Comparison of ENCODE assay signal across 8 cellular contexts in genomic region chr6:128519931-128520435, GRCh38. TPM values are rescaled to one million over a fixed set of nuclear protein-coding genes. Genes with fewer than 3 reads are reported as not detected.
DNase-seq lines count a peak whose midpoint lies in the region; ATAC-seq and TF ChIP-seq lines count a peak whose summit lies in the region.

No MANE protein-coding gene starts in this region.

- H4K20me1 ChIP-seq in DOHH2 (ENCODE audit: control insufficient read depth, insufficient read depth, low read depth, low read length) = no peaks in the 10 kb centered on the region
- H4K20me1 ChIP-seq in MM.1S (ENCODE audit: insufficient read depth, low read length) = no peaks in the 10 kb centered on the region

- no peaks in the 10 kb centered on the region for H3K9me2 ChIP-seq in DOHH2 (replicated peaks; ENCODE audit: control insufficient read depth, low read length)
- no peaks in the 10 kb centered on the region for H3K9me2 ChIP-seq in MM.1S (replicated peaks; ENCODE audit: insufficient read depth, low read length)

- H3K9me3 Mint-ChIP-seq in nephron = no peaks in the 10 kb centered on the region

- H3K4me1 Mint-ChIP-seq in nephron = peaks cover 35% of the 10 kb centered on the region

- peak; percentile 26 for ATAC-seq in GM21737 (IDR thresholded peaks at IDR 0.05; ENCODE audit: unreplicated experiment)

- no peaks in the 10 kb centered on the region for H3K9me3 ChIP-seq in DOHH2 (ENCODE audit: control insufficient read depth, insufficient read depth, low read length)
- H3K9me3 ChIP-seq in MM.1S (replicated peaks; ENCODE audit: insufficient read depth, low read length) = no peaks in the 10 kb centered on the region

- TF ChIP-seq CTCF in DOHH2 (IDR thresholded peaks at IDR 0.05; ENCODE audit: low read depth, low read length, poor library complexity, severe bottlenecking) (no peak), MM.1S (IDR thresholded peaks at IDR 0.05; ENCODE audit: low read length) (no peak), nephron (IDR thresholded peaks at IDR 0.05; ENCODE audit: unreplicated experiment in 3 of 3) (no peak)

- H3F3A ChIP-seq in DOHH2 (ENCODE audit: control insufficient read depth, insufficient read depth) (no peaks in the 10 kb centered on the region), MM.1S (ENCODE audit: insufficient read depth, low read length) (0 out of 2 replicates have a peak, but pooled peaks cover 2% of the 10 kb centered on the region)

- H3K27me3 ChIP-seq in DOHH2 (ENCODE audit: control insufficient read depth, low read length) (peaks cover 6% of the 10 kb centered on the region), MM.1S (replicated peaks; ENCODE audit: insufficient read depth, low read length) (no peaks in the 10 kb centered on the region)

- H3K4me2 ChIP-seq in DOHH2 (ENCODE audit: low read length) (peak overlapping the region; percentile 24; the same call in 1 of the 2 replicates), MM.1S (ENCODE audit: low read depth, low read length) (peak overlapping the region; percentile 79)

- peak overlapping the region; percentile 96 to 97 (median 96) for H3K4me3 Mint-ChIP-seq in nephron

- no peaks in the 10 kb centered on the region for H3K4me1 ChIP-seq in DOHH2 (ENCODE audit: control insufficient read depth, low read length)
- peaks cover 5% of the 10 kb centered on the region; the same call in 1 of the 2 replicates for H3K4me1 ChIP-seq in MM.1S (ENCODE audit: low read length)

- H3K27ac Mint-ChIP-seq in nephron = peak overlapping the region; percentile 97 to 100 (median 99)

- no peak overlapping the region for H3K4me3 ChIP-seq in DOHH2 (ENCODE audit: low read length)
- H3K4me3 ChIP-seq in MM.1S (ENCODE audit: low read length) = peak overlapping the region; percentile 98

- H3K27ac ChIP-seq in DOHH2 (ENCODE audit: low read depth, low read length) (no peak overlapping the region), MM.1S (ENCODE audit: low read length) (peak overlapping the region; percentile 82), temporal lobe (ENCODE audit: low read depth, low read length) (peak overlapping the region; percentile 90)

- peaks cover 12% of the 10 kb centered on the region for H3K27me3 Mint-ChIP-seq in nephron (ENCODE audit: low read depth)

- H3K9ac ChIP-seq in MM.1S (ENCODE audit: low read length) = peak overlapping the region; percentile 93

- H2AFZ ChIP-seq in MM.1S (ENCODE audit: low read length) = peak overlapping the region; percentile 95

- H3K36me3 ChIP-seq in DOHH2 (ENCODE audit: control insufficient read depth, low read length) (no peaks in the 10 kb centered on the region), MM.1S (replicated peaks; ENCODE audit: insufficient read depth, low read length) (no peaks in the 10 kb centered on the region)

- DNase-seq in MM.1S (peak; percentile 42), activated T-cell treated with anti-CD3 and anti-CD28 coated beads for 4 hours (peak; percentile 29), fibroblast of gingiva (ENCODE audit: low read depth) (peak; percentile 35), middle frontal gyrus (ENCODE audit: extremely low spot score, low spot score) (no peak)

- no peaks in the 10 kb centered on the region for H3K36me3 Mint-ChIP-seq in nephron (ENCODE audit: low read depth)

- H3K79me2 ChIP-seq in DOHH2 (ENCODE audit: control insufficient read depth, low read length) = no peaks in the 10 kb centered on the region
- peaks cover 4% of the 10 kb centered on the region for H3K79me2 ChIP-seq in MM.1S (ENCODE audit: low read length)

RNA-seq across cellular contexts. Expression of gene PTPRK, which starts 0.4 kb away (rescaled TPM):
- 127 TPM for total RNA-seq in temporal lobe
